8 cellular contexts compared by ENCODE assay signal in genomic region chr18:37565985-37566478, GRCh38. TPM values are rescaled to one million over a fixed set of nuclear protein-coding genes. Genes with fewer than 3 reads are reported as not detected.
A peak's percentile ranks its signal among the peaks of the same experiment; 100 is the strongest.
DNase-seq lines count a peak whose midpoint lies in the region; ATAC-seq and TF ChIP-seq lines count a peak whose summit lies in the region.

No MANE protein-coding gene starts in this region.

- no peaks in the 10 kb centered on the region for H3K9me3 ChIP-seq in NT2/D1 (ENCODE audit: insufficient read depth, low read length)

- TF ChIP-seq CTCF in fibroblast of the aortic adventitia (IDR thresholded peaks at IDR 0.05; ENCODE audit: insufficient read depth, low read length) (no peak), omental fat pad (IDR thresholded peaks at IDR 0.05) (no peak)

- no peak overlapping the region for H3K9ac ChIP-seq in NT2/D1 (ENCODE audit: insufficient read length, low read depth)

- H3K4me3 ChIP-seq in NT2/D1 (ENCODE audit: insufficient read length, low read depth) (peak overlapping the region; percentile 49), fibroblast of the aortic adventitia (ENCODE audit: low read depth, low read length) (peak overlapping the region; percentile 31)

- ATAC-seq in GM21526 (IDR thresholded peaks at IDR 0.05; ENCODE audit: low FRiP score, unreplicated experiment) (no peak), omental fat pad (ENCODE audit: low FRiP score) (no peak)

- H3K27me3 ChIP-seq in NT2/D1 (ENCODE audit: insufficient read depth, insufficient read length): peaks cover 94% of the 10 kb centered on the region

- no peaks in the 10 kb centered on the region for H3K36me3 ChIP-seq in NT2/D1 (ENCODE audit: insufficient read depth, insufficient read length, low read length)

- DNase-seq in NCI-H1694 treated with DMSO at 0.1 percent for 48 hours (lab: John Stamatoyannopoulos, UW) (peak; percentile 61), NCI-H1694 (lab: John Stamatoyannopoulos, UW) (no peak), NT2/D1 (ENCODE audit: low read depth, low spot score) (no peak), fibroblast of the aortic adventitia (ENCODE audit: low read depth) (peak; percentile 31), nucleus accumbens (lab: John Stamatoyannopoulos, UW) (peak in 50 of 56 donors; percentile 18 to 85 (median 57)), omental fat pad (ENCODE audit: low spot score) (no peak), NOMO-1 treated with DMSO at 0.1 percent for 48 hours (lab: John Stamatoyannopoulos, UW; ENCODE audit: unreplicated experiment) (no peak)

- H3K4me1 ChIP-seq in NT2/D1 (ENCODE audit: insufficient read depth, insufficient read length): no peaks in the 10 kb centered on the region

RNA-seq across cellular contexts. Expression of gene CELF4, which starts 0.4 kb away (rescaled TPM):
- total RNA-seq in fibroblast of the aortic adventitia (ENCODE audit: low replicate concordance): not detected in 2 replicates
- under 1 TPM in 2 of 4 donors, not detected in 2; 0.37 to 0.47 TPM for total RNA-seq in omental fat pad

Comparison
In these comparisons a context has a peak if more than half of its experiments do, and no peak if none do; other contexts are left out.
1. DNase-seq: peak in NCI-H1694 treated with DMSO at 0.1 percent for 48 hours (single experiment), fibroblast of the aortic adventitia (single experiment) and nucleus accumbens (50 of 56); none in NCI-H1694 (single experiment), NT2/D1 (single experiment), omental fat pad (single experiment) and NOMO-1 treated with DMSO at 0.1 percent for 48 hours (single experiment).